In genomic region chr1:53807916-53808315, GRCh38 we compare ENCODE assay signal across 23 cellular contexts. TPM values are rescaled to one million over a fixed set of nuclear protein-coding genes. Genes with fewer than 3 reads are reported as not detected.
DNase-seq lines count a peak whose midpoint lies in the region; ATAC-seq and TF ChIP-seq lines count a peak whose summit lies in the region.
"Had no signal": no experiment of that assay in that cellular context is flagged by ENCODE, and none has a peak within 500 bp of the region (broad histone marks: within the 10 kb centered on the region; RNA-seq: fewer than 3 reads in every experiment).

No MANE protein-coding gene starts in this region.

- H3K36me3 ChIP-seq in CD8-positive, alpha-beta T cell (ENCODE audit: insufficient read depth, low read length): peaks cover 17% of the 10 kb centered on the region
- peaks cover 7 to 92% of the 10 kb centered on the region in 2 donors for H3K36me3 ChIP-seq in neuronal stem cell (replicated peaks in 1 of 2; ENCODE audit: control insufficient read depth in 2 of 2, insufficient read depth in 2 of 2, low read length in 2 of 2)
- H3K36me3 ChIP-seq: breast epithelium, ovary had no signal

- no peak overlapping the region for H2BK12ac ChIP-seq in neuronal stem cell (ENCODE audit: low read length)

- H3K27ac ChIP-seq in CD8-positive, alpha-beta T cell (ENCODE audit: low read depth, low read length): no peak overlapping the region
- H3K27ac ChIP-seq in neuronal stem cell (replicated peaks; ENCODE audit: low read length): no peak overlapping the region
- H3K27ac ChIP-seq: BLaER1, breast epithelium, gastroesophageal sphincter, GM23248, ovary had no signal

- H3K9me3 ChIP-seq in CD8-positive, alpha-beta T cell (ENCODE audit: low read length): no peaks in the 10 kb centered on the region
- H3K9me3 ChIP-seq in neuronal stem cell (replicated peaks in 1 of 2; ENCODE audit: control insufficient read depth in 2 of 2, insufficient read depth in 1 of 2, low read depth in 1 of 2, low read length in 2 of 2): peaks cover 0 to 3% of the 10 kb centered on the region in 2 donors
- H3K9me3 ChIP-seq: BLaER1, breast epithelium, gastroesophageal sphincter, ovary had no signal

- no peak overlapping the region for H3K18ac ChIP-seq in neuronal stem cell (ENCODE audit: low read length)

- no peak overlapping the region for H3K14ac ChIP-seq in neuronal stem cell (ENCODE audit: low read length)

- TF ChIP-seq CTCF in choroid plexus epithelial cell (conservative IDR thresholded peaks at IDR 0.05; ENCODE audit: low read depth, low read length): no peak
- TF ChIP-seq CTCF in CD8-positive, alpha-beta T cell (IDR thresholded peaks at IDR 0.05): no peak

- no peak overlapping the region for H2BK120ac ChIP-seq in neuronal stem cell (ENCODE audit: low read depth, low read length)

- H3K4me2 ChIP-seq in neuronal stem cell (ENCODE audit: insufficient read depth, low read length, poor library complexity, severe bottlenecking): no peak overlapping the region
- H3K4me2 ChIP-seq: BLaER1 had no signal

- H3K4ac ChIP-seq in neuronal stem cell (ENCODE audit: low read length): no peak overlapping the region

- no peak overlapping the region for H4K8ac ChIP-seq in neuronal stem cell (ENCODE audit: low read depth, low read length)

- no peak overlapping the region for H2AFZ ChIP-seq in neuronal stem cell (ENCODE audit: low read length)
- H2AFZ ChIP-seq: GM23248 had no signal

- H3K36me3 Mint-ChIP-seq in CD8-positive, alpha-beta T cell: peaks cover 73% of the 10 kb centered on the region

- H3K9ac ChIP-seq in neuronal stem cell (ENCODE audit: low read depth, low read length, poor library complexity): no peak overlapping the region
- H3K9ac ChIP-seq: BLaER1, GM23248 had no signal

- H3K4me3 ChIP-seq in choroid plexus epithelial cell (ENCODE audit: low read depth, low read length) (no peak overlapping the region), skeletal muscle cell (ENCODE audit: low read depth, low read length) (no peak overlapping the region), neuronal stem cell (ENCODE audit: low read length in 2 of 2) (no peak overlapping the region)
- no peak overlapping the region for H3K4me3 ChIP-seq in CD8-positive, alpha-beta T cell (ENCODE audit: low read depth, low read length)
- H3K4me3 ChIP-seq: BLaER1, breast epithelium, gastroesophageal sphincter, GM23248, lung, ovary had no signal

- H3K4me1 Mint-ChIP-seq in CD8-positive, alpha-beta T cell (ENCODE audit: low read depth): no peaks in the 10 kb centered on the region

- POLR2A ChIA-PET in CD8-positive, alpha-beta T cell (lab: Charles Lee): interaction anchor here (1.1 kb wide), 1 partner anchor 10 kb away, joined by 3 read pairs; no protein-coding TSS in a partner anchor

- H3K4me1 ChIP-seq in CD8-positive, alpha-beta T cell (ENCODE audit: insufficient read depth, low read length): no peaks in the 10 kb centered on the region
- H3K4me1 ChIP-seq in neuronal stem cell (ENCODE audit: control insufficient read depth in 2 of 2, insufficient read depth in 1 of 2, low read depth in 1 of 2, low read length in 2 of 2): peaks cover 0 to 2% of the 10 kb centered on the region in 2 donors
- H3K4me1 ChIP-seq: BLaER1, breast epithelium, gastroesophageal sphincter had no signal

- no peaks in the 10 kb centered on the region for H3K79me1 ChIP-seq in neuronal stem cell (ENCODE audit: low read depth, low read length)

- no peak overlapping the region for H4K91ac ChIP-seq in neuronal stem cell (ENCODE audit: low read depth, low read length, poor library complexity)

- H3K27ac Mint-ChIP-seq in CD8-positive, alpha-beta T cell: no peak overlapping the region
- H3K27ac Mint-ChIP-seq: activated naive CD8-positive, alpha-beta T cell; activated T-helper 1 cell treated with anti-CD3 and anti-CD28 coated beads, Interleukin-12 subunit alpha, Interleukin-12 subunit beta, Interleukin-2, Interleukin-4 antibody, amounts not matched to agents 30 ng/mL and 10 ng/mL and 1 ng/mL, durations not matched to agents 14 hours and 24 hours and 36 hours; naive B cell; T-cell had no signal

- no peaks in the 10 kb centered on the region for H3K9me3 Mint-ChIP-seq in CD8-positive, alpha-beta T cell
- H3K9me3 Mint-ChIP-seq: activated T-helper 1 cell treated with anti-CD3 and anti-CD28 coated beads, Interleukin-12 subunit alpha, Interleukin-12 subunit beta, Interleukin-2, Interleukin-4 antibody, amounts not matched to agents 30 ng/mL and 10 ng/mL and 1 ng/mL, durations not matched to agents 14 hours and 24 hours and 36 hours; naive B cell; T-cell had no signal

- intact Hi-C loops in CD8-positive, alpha-beta T cell (cut with DNase I, micrococcal nuclease): no loop called here

- H2BK15ac ChIP-seq in neuronal stem cell (ENCODE audit: low read length): no peak overlapping the region

- no CpG with 5 or more reads among the region's 5 CpGs for WGBS in neuronal stem cell (ENCODE audit: extremely low coverage in 2 of 2, insufficient read length in 2 of 2, insufficient replicate concordance in 1 of 2), 2 donors

- H3K23ac ChIP-seq in neuronal stem cell (ENCODE audit: low read depth, low read length, poor library complexity): no peak overlapping the region

- no peak overlapping the region for H3K4me3 Mint-ChIP-seq in CD8-positive, alpha-beta T cell
- H3K4me3 Mint-ChIP-seq: activated naive CD8-positive, alpha-beta T cell; activated T-helper 1 cell treated with anti-CD3 and anti-CD28 coated beads, Interleukin-12 subunit alpha, Interleukin-12 subunit beta, Interleukin-2, Interleukin-4 antibody, amounts not matched to agents 30 ng/mL and 10 ng/mL and 1 ng/mL, durations not matched to agents 14 hours and 24 hours and 36 hours; naive B cell had no signal

- no peaks in the 10 kb centered on the region for H3K27me3 ChIP-seq in CD8-positive, alpha-beta T cell (ENCODE audit: insufficient read depth, low read length)
- no peaks in the 10 kb centered on the region for H3K27me3 ChIP-seq in neuronal stem cell (ENCODE audit: control insufficient read depth in 3 of 3, insufficient read depth in 3 of 3, low read depth in 1 of 3, low read length in 3 of 3)
- H3K27me3 ChIP-seq: BLaER1, breast epithelium, gastroesophageal sphincter, ovary had no signal

- CTCF ChIA-PET in CD8-positive, alpha-beta T cell (lab: Charles Lee): no interaction called here

- DNase-seq in ELR (ENCODE audit: low read depth) (peak; percentile 26), NCI-H524 (lab: John Stamatoyannopoulos, UW) (peak; percentile 9 to 52), choroid plexus epithelial cell (ENCODE audit: low read depth) (peak; percentile 65), skeletal muscle cell (ENCODE audit: low read depth) (peak; percentile 39), neuronal stem cell (ENCODE audit: low spot score) (no peak), superior temporal gyrus (ENCODE audit: extremely low spot score) (no peak)
- no peak for DNase-seq in CD8-positive, alpha-beta T cell
- no peak for DNase-seq in activated T-cell treated with anti-CD3 and anti-CD28 coated beads, Interleukin-2, amount 50 U/mL, for 48 hours
- DNase-seq: GM23248, kidney, naive B cell, NCI-H1092, NCI-H446 treated with DMSO at 0.1 percent for 48 hours, ovary, right cardiac atrium, substantia nigra, T-cell had no signal

- H2BK5ac ChIP-seq in neuronal stem cell (ENCODE audit: low read length): no peak overlapping the region

- no peak overlapping the region for H2AK5ac ChIP-seq in neuronal stem cell (ENCODE audit: low read depth, low read length)

- H3K27me3 Mint-ChIP-seq in CD8-positive, alpha-beta T cell (ENCODE audit: low read depth): no peaks in the 10 kb centered on the region
- H3K27me3 Mint-ChIP-seq: activated naive CD8-positive, alpha-beta T cell; naive B cell; T-cell had no signal

- no peak for ATAC-seq in CD8-positive, alpha-beta T cell
- ATAC-seq: gastroesophageal sphincter, right cardiac atrium, T-cell had no signal

RNA-seq across cellular contexts. Expression of gene NDC1, which starts 30.2 kb away (rescaled TPM):
- total RNA-seq in CD8-positive, alpha-beta T cell: 1 to 10 TPM; 6.1 to 6.6 TPM
- polyA plus RNA-seq in neuronal stem cell (2013, experiment 1 of 2): 20.4 TPM
- polyA plus RNA-seq in neuronal stem cell (2013, experiment 2 of 2): 20.7 TPM

Comparison
In these comparisons a context has a peak if more than half of its experiments do, and no peak if none do; other contexts are left out.
1. DNase-seq: peak in ELR (single experiment), NCI-H524 (2 of 2), choroid plexus epithelial cell (single experiment) and skeletal muscle cell (single experiment); none in CD8-positive, alpha-beta T cell (0 of 7), neuronal stem cell (single experiment), activated T-cell treated with anti-CD3 and anti-CD28 coated beads, Interleukin-2, amount 50 U/mL, for 48 hours (0 of 2) and superior temporal gyrus (single experiment).